In the genomic region with DNA sequence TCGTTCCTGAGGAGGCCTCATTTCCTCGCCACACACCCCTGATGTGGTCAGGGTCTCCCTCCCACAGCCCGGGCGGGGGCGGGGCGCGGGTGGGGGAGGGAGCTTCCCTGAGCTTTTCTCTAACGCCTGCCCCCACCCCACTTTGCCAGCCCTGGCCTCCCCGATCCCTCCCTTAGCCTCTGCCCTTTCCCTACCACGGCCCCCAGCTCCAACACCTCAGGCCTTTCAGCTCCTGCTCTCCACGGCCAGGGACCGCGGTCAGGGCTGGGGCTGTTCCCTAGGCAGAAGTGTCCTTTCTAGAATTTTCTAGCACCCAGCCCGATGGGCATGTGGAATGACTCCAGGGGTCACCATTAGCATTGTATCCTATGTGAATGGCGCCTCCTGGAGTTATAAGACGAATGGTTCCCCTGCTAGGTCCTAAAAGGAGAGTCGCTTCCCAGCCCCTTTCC, we compare ENCODE assay signal across 8 cellular contexts.
DNase-seq lines count a peak whose midpoint lies in the region; FAIRE-seq and TF ChIP-seq lines count a peak whose summit lies in the region.
"Had no signal": no experiment of that assay in that cellular context is flagged by ENCODE, and none has a peak within 500 bp of the region (broad histone marks: within the 10 kb centered on the region; RNA-seq: fewer than 3 reads in every experiment).

No MANE protein-coding gene starts in this region.

- no peak overlapping the region for H4K91ac ChIP-seq in H1 (replicated peaks; ENCODE audit: insufficient read length, low read length)

- no peak overlapping the region for H2BK120ac ChIP-seq in H1 (replicated peaks; ENCODE audit: low read depth, low read length)

- peak; percentile 55 to 62 for TF ChIP-seq RAD21 in H1 (IDR thresholded peaks at IDR 0.05 in 1 of 2, conservative IDR thresholded peaks at IDR 0.05 in 1 of 2; ENCODE audit: low read depth in 2 of 2, low read length in 2 of 2)

- no peaks in the 10 kb centered on the region for H4K20me1 ChIP-seq in H1 (replicated peaks in 1 of 2; ENCODE audit: control insufficient read depth in 1 of 2, insufficient read depth in 2 of 2, low read length in 2 of 2)

- H3K4me3 ChIP-seq in GM12864 (ENCODE audit: low read depth, low read length) (no peak overlapping the region), H1 (ENCODE audit: extremely low read depth in 1 of 4, insufficient read depth in 2 of 4, low read depth in 3 of 4, low read length in 4 of 4) (no peak overlapping the region), colonic mucosa (no peak overlapping the region)

- H3K9ac ChIP-seq in H1 (replicated peaks in 1 of 4; ENCODE audit: extremely low read depth in 1 of 4, low read depth in 3 of 4, low read length in 3 of 4) (no peak overlapping the region), colonic mucosa (ENCODE audit: low read depth in 2 of 2, low read length in 2 of 2) (no peak overlapping the region)

- H3K18ac ChIP-seq in H1 (ENCODE audit: extremely low read depth, low read length): peak overlapping the region; percentile 32; the same call in 1 of the 2 replicates

- no peak for DNase-seq in GM12864 (ENCODE audit: low read depth)
- DNase-seq in NCI-H69 (lab: John Stamatoyannopoulos, UW): peak; percentile 36
- DNase-seq in H1 (ENCODE audit: low read depth in 1 of 2, low spot score in 2 of 2): peak in 1 of 2 experiments; percentile 52
- peak; percentile 24 for DNase-seq in retina
- DNase-seq in substantia nigra (lab: John Stamatoyannopoulos, UW): no peak
- no peak for DNase-seq in colonic mucosa
- DNase-seq in NCI-H446 (lab: John Stamatoyannopoulos, UW): no peak
- DNase-seq: activated T-cell treated with anti-CD3 and anti-CD28 coated beads, Interleukin-2, amount 50 U/mL, for 1 hour had no signal

- no peak for TF ChIP-seq EP300 in H1 (IDR thresholded peaks at IDR 0.05; ENCODE audit: borderline replicate concordance in 1 of 2, low read depth in 2 of 2, low read length in 2 of 2)

- no peak overlapping the region for H2BK15ac ChIP-seq in H1 (ENCODE audit: low read length)

- H3K27me3 ChIP-seq in H1 (replicated peaks in 1 of 4; ENCODE audit: control insufficient read depth in 3 of 4, extremely low read depth in 1 of 4, insufficient read depth in 3 of 4, low read length in 3 of 4) (no peaks in the 10 kb centered on the region; a peak in 1 of 7 replicates), colonic mucosa (peaks cover 7% of the 10 kb centered on the region)

- H3K23ac ChIP-seq in H1 (ENCODE audit: insufficient read length): no peak overlapping the region

- H4K8ac ChIP-seq in H1 (ENCODE audit: extremely low read depth, insufficient read depth, low read length): no peak overlapping the region

- H2AK5ac ChIP-seq in H1 (ENCODE audit: low read depth, low read length): no peak overlapping the region

- no peak for TF ChIP-seq POLR2A in H1 (IDR thresholded peaks at IDR 0.05; ENCODE audit: control extremely low read depth in 1 of 2, low read depth in 2 of 2, low read length in 2 of 2)

- H3K56ac ChIP-seq in H1 (replicated peaks; ENCODE audit: insufficient read length, low read depth, low read length): no peak overlapping the region

- no peak for FAIRE-seq in H1 (lab: Jason Lieb, UNC)

- H3K79me2 ChIP-seq in H1 (ENCODE audit: control insufficient read depth in 1 of 2, insufficient read depth in 2 of 2, low read length in 2 of 2): no peaks in the 10 kb centered on the region

- no peak overlapping the region for H3K27ac ChIP-seq in H1 (ENCODE audit: low read depth, low read length)
- no peak overlapping the region for H3K27ac ChIP-seq in substantia nigra (ENCODE audit: low read depth, low read length, poor library complexity, severe bottlenecking)
- H3K27ac ChIP-seq in colonic mucosa: no peak overlapping the region

- no peak overlapping the region for H4K5ac ChIP-seq in H1 (ENCODE audit: insufficient read length, low read depth, low read length)

- H3K23me2 ChIP-seq in H1 (ENCODE audit: low read depth, low read length): no peaks in the 10 kb centered on the region

- H3K9me3 ChIP-seq in H1 (ENCODE audit: insufficient read depth in 2 of 2, low read depth in 1 of 2, low read length in 1 of 2) (no peaks in the 10 kb centered on the region), colonic mucosa (no peaks in the 10 kb centered on the region)

- intact Hi-C loops in colonic mucosa (cut with DNase I): no loop called here

- H2BK5ac ChIP-seq in H1 (ENCODE audit: low read depth, low read length): no peak overlapping the region

- H3K4me1 ChIP-seq in H1 (replicated peaks in 1 of 4; ENCODE audit: control insufficient read depth in 3 of 4, insufficient read depth in 4 of 4, low read length in 3 of 4) (peaks cover 2 to 11% (median 3%) of the 10 kb centered on the region in 4 experiments; a peak in 4 of 7 replicates), colonic mucosa (no peaks in the 10 kb centered on the region)

- no peaks in the 10 kb centered on the region for H3K36me3 ChIP-seq in H1 (ENCODE audit: control insufficient read depth in 2 of 4, insufficient read depth in 4 of 4, low read length in 3 of 4)
- H3K36me3 ChIP-seq in colonic mucosa: no peaks in the 10 kb centered on the region

- H3K14ac ChIP-seq in H1 (ENCODE audit: insufficient read length): no peak overlapping the region

- peak overlapping the region in 1 of 2 experiments; percentile 47; a peak in 1 of 4 replicates for H3K4me2 ChIP-seq in H1 (ENCODE audit: insufficient read depth in 1 of 2, low read depth in 2 of 2, low read length in 2 of 2)

- H2BK20ac ChIP-seq in H1 (ENCODE audit: low read length): no peak overlapping the region

- H3K79me1 ChIP-seq in H1 (ENCODE audit: low read depth, low read length): no peaks in the 10 kb centered on the region

- no peak overlapping the region for H3K4ac ChIP-seq in H1 (replicated peaks; ENCODE audit: insufficient read length, low read depth, low read length)

- no peak overlapping the region for H2AFZ ChIP-seq in H1 (ENCODE audit: low read length)

- CTCF ChIA-PET in H1 (lab: Charles Lee; ENCODE audit: partially characterized antibody): interaction anchor here (0.8 to 3.2 kb wide), 10 partner anchors 18 to 242 kb away, joined by 3 to 14 read pairs (median 3); no protein-coding TSS in a partner anchor

- 42% methylated on average over 7 of the region's 17 CpGs; no CpG with 5 or more reads in 1 of the 2 experiments for WGBS in H1 (ENCODE audit: extremely low coverage in 1 of 2, insufficient coverage in 1 of 2, insufficient read length in 1 of 2, insufficient replicate concordance in 2 of 2, low coverage in 1 of 2, low lambda C conversion rate in 2 of 2, missing lambda C conversion rate in 1 of 2), 2 experiments

- H2BK12ac ChIP-seq in H1 (ENCODE audit: low read depth, low read length): no peak overlapping the region

- peak; percentile 8 for TF ChIP-seq CTCF in GM12864 (IDR thresholded peaks at IDR 0.05; ENCODE audit: low read depth, low read length, missing control alignments)
- TF ChIP-seq CTCF in H1 (IDR thresholded peaks at IDR 0.05; ENCODE audit: control extremely low read depth in 1 of 3, insufficient read depth in 1 of 3, low read depth in 1 of 3, low read length in 3 of 3): peak; percentile 5 to 43 (median 31)
- no peak for TF ChIP-seq CTCF in colonic mucosa (IDR thresholded peaks at IDR 0.05)

- POLR2A ChIA-PET in H1 (lab: Charles Lee; ENCODE audit: partially characterized antibody): interaction anchor here (1.0 to 1.5 kb wide), 3 partner anchors 29 to 207 kb away, joined by 3 to 4 read pairs (median 3); no protein-coding TSS in a partner anchor

TF ChIP-seq in H1, 55 proteins besides CTCF, POLR2A, EP300 and RAD21:
- TF ChIP-seq, protein P1, sequence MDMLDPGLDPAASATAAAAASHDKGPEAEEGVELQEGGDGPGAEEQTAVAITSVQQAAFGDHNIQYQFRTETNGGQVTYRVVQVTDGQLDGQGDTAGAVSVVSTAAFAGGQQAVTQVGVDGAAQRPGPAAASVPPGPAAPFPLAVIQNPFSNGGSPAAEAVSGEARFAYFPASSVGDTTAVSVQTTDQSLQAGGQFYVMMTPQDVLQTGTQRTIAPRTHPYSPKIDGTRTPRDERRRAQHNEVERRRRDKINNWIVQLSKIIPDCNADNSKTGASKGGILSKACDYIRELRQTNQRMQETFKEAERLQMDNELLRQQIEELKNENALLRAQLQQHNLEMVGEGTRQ (IDR thresholded peaks at IDR 0.05; ENCODE audit: low read length): no peak
- TF ChIP-seq, protein P2, sequence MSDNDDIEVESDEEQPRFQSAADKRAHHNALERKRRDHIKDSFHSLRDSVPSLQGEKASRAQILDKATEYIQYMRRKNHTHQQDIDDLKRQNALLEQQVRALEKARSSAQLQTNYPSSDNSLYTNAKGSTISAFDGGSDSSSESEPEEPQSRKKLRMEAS (IDR thresholded peaks at IDR 0.05): peak; percentile 50

Comparison
In these comparisons a context has a peak if more than half of its experiments do, and no peak if none do; other contexts are left out.
1. DNase-seq: peak in NCI-H69 (single experiment) and retina (single experiment); none in GM12864 (single experiment), substantia nigra (0 of 49), colonic mucosa (single experiment) and NCI-H446 (0 of 2).